In genomic region chr1:234250747-234251146, GRCh38 we compare ENCODE assay signal across 19 cellular contexts.
DNase-seq lines count a peak whose midpoint lies in the region; ATAC-seq, FAIRE-seq and TF ChIP-seq lines count a peak whose summit lies in the region.
"Had no signal": no experiment of that assay in that cellular context is flagged by ENCODE, and none has a peak within 500 bp of the region (broad histone marks: within the 10 kb centered on the region; RNA-seq: fewer than 3 reads in every experiment).

No MANE protein-coding gene starts in this region.

- DNase-seq in GM23338 (ENCODE audit: low spot score) = peak; percentile 73
- DNase-seq in H1 (ENCODE audit: low read depth in 1 of 2, low spot score in 2 of 2) = peak in 1 of 2 experiments; percentile 50
- DNase-seq in mesendoderm = peak; percentile 87
- no peak for DNase-seq in central memory CD4-positive, alpha-beta T cell
- DNase-seq in hypothalamus (lab: John Stamatoyannopoulos, UW) = no peak
- no peak for DNase-seq in activated CD4-positive, alpha-beta T cell treated with anti-CD3 and anti-CD28 coated beads for 1 hour
- DNase-seq: DMS153; GOT3; IMR-90; Kasumi-1; NCI-H2029; NCI-H345; NCI-H526; NK-92 treated with Interleukin-12 subunit alpha and Interleukin-12 subunit beta, amount 100 ng/mL, for 24 hours; OCI-M1; RPMI8226; SIG-M5 had no signal

- H2BK5ac ChIP-seq in H1 (ENCODE audit: low read depth, low read length) (no peak overlapping the region), mesendoderm (ENCODE audit: low read length) (no peak overlapping the region)

- POLR2A ChIA-PET in H1 (lab: Charles Lee; ENCODE audit: partially characterized antibody) = no interaction called here

- H3K36me3 Mint-ChIP-seq in GM23338 (ENCODE audit: low read depth) = peaks cover 7% of the 10 kb centered on the region; the same call in 2 of the 3 replicates

- peaks cover 8% of the 10 kb centered on the region; the same call in 1 of the 2 replicates for H3K9me2 ChIP-seq in GM23338 (ENCODE audit: insufficient read depth)
- no peaks in the 10 kb centered on the region for H3K9me2 ChIP-seq in Loucy (replicated peaks; ENCODE audit: low read depth, low read length)

- FAIRE-seq in H1 (lab: Jason Lieb, UNC) = peak; percentile 82

- H3K4me2 ChIP-seq in GM23338 (no peak overlapping the region), Loucy (ENCODE audit: low read depth, low read length, poor library complexity, severe bottlenecking) (peak overlapping the region; percentile 14), H1 (ENCODE audit: insufficient read depth in 1 of 2, low read depth in 2 of 2, low read length in 2 of 2) (peak overlapping the region; percentile 2 to 42; a peak in 2 of 4 replicates), mesendoderm (ENCODE audit: low read length) (no peak overlapping the region)

- peaks cover 14% of the 10 kb centered on the region for H3K9me3 Mint-ChIP-seq in GM23338

- TF ChIP-seq CTCF in GM23338 (conservative IDR thresholded peaks at IDR 0.05; ENCODE audit: low read depth in 2 of 2) (no peak), Loucy (conservative IDR thresholded peaks at IDR 0.05; ENCODE audit: low read length) (no peak), H1 (IDR thresholded peaks at IDR 0.05; ENCODE audit: control extremely low read depth in 1 of 3, insufficient read depth in 1 of 3, low read depth in 1 of 3, low read length in 3 of 3) (no peak)

- no peaks in the 10 kb centered on the region for H3K27me3 ChIP-seq in GM23338 (ENCODE audit: insufficient read depth)
- no peaks in the 10 kb centered on the region for H3K27me3 ChIP-seq in Loucy (ENCODE audit: insufficient read depth, low read length, poor library complexity, severe bottlenecking)
- no peaks in the 10 kb centered on the region for H3K27me3 ChIP-seq in H1 (replicated peaks in 1 of 4; ENCODE audit: control insufficient read depth in 3 of 4, extremely low read depth in 1 of 4, insufficient read depth in 3 of 4, low read length in 3 of 4)
- no peaks in the 10 kb centered on the region for H3K27me3 ChIP-seq in mesendoderm (ENCODE audit: insufficient read depth, low read length, poor library complexity)

- H3K18ac ChIP-seq in H1 (ENCODE audit: extremely low read depth, low read length) (no peak overlapping the region), mesendoderm (ENCODE audit: low read length) (no peak overlapping the region)

- no peak overlapping the region for H3K4ac ChIP-seq in H1 (replicated peaks; ENCODE audit: insufficient read length, low read depth, low read length)
- H3K4ac ChIP-seq in mesendoderm (ENCODE audit: low read depth, low read length) = no peak overlapping the region

- no peak overlapping the region for H3K27ac ChIP-seq in GM23338 (ENCODE audit: low read depth)
- H3K27ac ChIP-seq in H1 (ENCODE audit: low read depth, low read length) = peak overlapping the region; percentile 55; the same call in 1 of the 2 replicates
- peak overlapping the region; percentile 17 for H3K27ac ChIP-seq in mesendoderm (ENCODE audit: low read depth, low read length)
- H3K27ac ChIP-seq: C4-2B had no signal

- H3K27me3 Mint-ChIP-seq in GM23338 (ENCODE audit: insufficient read depth, low read depth, poor library complexity) = peaks cover 9% of the 10 kb centered on the region

- H3K23ac ChIP-seq in H1 (ENCODE audit: insufficient read length) (no peak overlapping the region), mesendoderm (ENCODE audit: low read length) (no peak overlapping the region)

- no peak for TF ChIP-seq EP300 in H1 (IDR thresholded peaks at IDR 0.05; ENCODE audit: borderline replicate concordance in 1 of 2, low read depth in 2 of 2, low read length in 2 of 2)

- H4K8ac ChIP-seq in H1 (ENCODE audit: extremely low read depth, insufficient read depth, low read length) (no peak overlapping the region), mesendoderm (ENCODE audit: low read depth, low read length) (no peak overlapping the region)

- H3K4me3 ChIP-seq in GM23338 (no peak overlapping the region), Loucy (ENCODE audit: low read length, poor library complexity, severe bottlenecking) (no peak overlapping the region), H1 (ENCODE audit: extremely low read depth in 1 of 4, insufficient read depth in 2 of 4, low read depth in 3 of 4, low read length in 4 of 4) (0 out of 8 replicates have a peak overlapping the region, but pooled peaks of 1 of the 4 experiments have one; percentile 3), mesendoderm (ENCODE audit: low read length) (no peak overlapping the region)

- H3K27ac Mint-ChIP-seq in GM23338 = peak overlapping the region; percentile 9; the same call in 1 of the 2 replicates

- no peak overlapping the region for H3K56ac ChIP-seq in H1 (replicated peaks; ENCODE audit: insufficient read length, low read depth, low read length)
- no peak overlapping the region for H3K56ac ChIP-seq in mesendoderm (ENCODE audit: low read length)

- peaks cover 10% of the 10 kb centered on the region; the same call in 2 of the 3 replicates for H3K4me1 Mint-ChIP-seq in GM23338

- TF ChIP-seq RAD21 in H1 (IDR thresholded peaks at IDR 0.05 in 1 of 2, conservative IDR thresholded peaks at IDR 0.05 in 1 of 2; ENCODE audit: low read depth in 2 of 2, low read length in 2 of 2) = no peak

- ATAC-seq in GM23338 = peak; percentile 99

- no peak for TF ChIP-seq POLR2A in H1 (IDR thresholded peaks at IDR 0.05; ENCODE audit: control extremely low read depth in 1 of 2, low read depth in 2 of 2, low read length in 2 of 2)

- no peak overlapping the region for H2BK15ac ChIP-seq in H1 (ENCODE audit: low read length)
- no peak overlapping the region for H2BK15ac ChIP-seq in mesendoderm (replicated peaks; ENCODE audit: low read depth)

- no peak overlapping the region for H2BK20ac ChIP-seq in H1 (ENCODE audit: low read length)

- H3K36me3 ChIP-seq in GM23338 (ENCODE audit: insufficient read depth) (no peaks in the 10 kb centered on the region), Loucy (ENCODE audit: insufficient read depth, low read length) (no peaks in the 10 kb centered on the region), H1 (ENCODE audit: control insufficient read depth in 2 of 4, insufficient read depth in 4 of 4, low read length in 3 of 4) (no peaks in the 10 kb centered on the region), mesendoderm (ENCODE audit: control insufficient read depth, insufficient read depth, low read length) (no peaks in the 10 kb centered on the region)

- peak overlapping the region; percentile 71 for H4K5ac ChIP-seq in H1 (ENCODE audit: insufficient read length, low read depth, low read length)
- H4K5ac ChIP-seq in mesendoderm (ENCODE audit: low read length) = no peak overlapping the region

- H2BK120ac ChIP-seq in H1 (replicated peaks; ENCODE audit: low read depth, low read length) = no peak overlapping the region
- H2BK120ac ChIP-seq in mesendoderm (ENCODE audit: low read depth, low read length) = no peak overlapping the region

- H3F3A ChIP-seq in GM23338 (replicated peaks; ENCODE audit: low read depth) = no peaks in the 10 kb centered on the region
- H3F3A ChIP-seq in Loucy (ENCODE audit: low read depth) = no peaks in the 10 kb centered on the region

- H3K14ac ChIP-seq in H1 (ENCODE audit: insufficient read length) = no peak overlapping the region

- CTCF ChIA-PET in H1 (lab: Charles Lee; ENCODE audit: partially characterized antibody) = interaction anchor here (1.2 kb wide), 1 partner anchor 59 kb away, joined by 4 read pairs; no protein-coding TSS in a partner anchor

- H3K79me2 ChIP-seq in GM23338 (replicated peaks; ENCODE audit: insufficient read depth) (no peaks in the 10 kb centered on the region), Loucy (ENCODE audit: insufficient read depth, low read length) (no peaks in the 10 kb centered on the region), H1 (ENCODE audit: control insufficient read depth in 1 of 2, insufficient read depth in 2 of 2, low read length in 2 of 2) (no peaks in the 10 kb centered on the region), mesendoderm (ENCODE audit: control insufficient read depth, insufficient read depth, low read length) (no peaks in the 10 kb centered on the region)

- H3K9me3 ChIP-seq in Loucy (ENCODE audit: insufficient read depth, low read depth, low read length) (no peaks in the 10 kb centered on the region), H1 (ENCODE audit: insufficient read depth in 2 of 2, low read depth in 1 of 2, low read length in 1 of 2) (no peaks in the 10 kb centered on the region)

- H3K23me2 ChIP-seq in H1 (ENCODE audit: low read depth, low read length) = peaks cover 2% of the 10 kb centered on the region; the same call in 1 of the 2 replicates

- no peak overlapping the region for H4K91ac ChIP-seq in H1 (replicated peaks; ENCODE audit: insufficient read length, low read length)

- H2AFZ ChIP-seq in GM23338 (no peak overlapping the region), Loucy (ENCODE audit: low read length) (peak overlapping the region; percentile 38; the same call in 1 of the 2 replicates), H1 (ENCODE audit: low read length) (peak overlapping the region; percentile 82; the same call in 1 of the 2 replicates)

- no peak overlapping the region for H3K9ac ChIP-seq in Loucy (ENCODE audit: low read depth, low read length, poor library complexity, severe bottlenecking)
- H3K9ac ChIP-seq in H1 (replicated peaks in 1 of 4; ENCODE audit: extremely low read depth in 1 of 4, low read depth in 3 of 4, low read length in 3 of 4) = no peak overlapping the region
- no peak overlapping the region for H3K9ac ChIP-seq in mesendoderm (ENCODE audit: low read length)

- H3K4me1 ChIP-seq in GM23338 (ENCODE audit: insufficient read depth) (peaks cover 10% of the 10 kb centered on the region), Loucy (ENCODE audit: insufficient read depth, low read length, poor library complexity, severe bottlenecking) (peaks cover 19% of the 10 kb centered on the region), H1 (replicated peaks in 1 of 4; ENCODE audit: control insufficient read depth in 3 of 4, insufficient read depth in 4 of 4, low read length in 3 of 4) (peaks cover 0 to 2% (median 2%) of the 10 kb centered on the region in 4 experiments; a peak in 2 of 7 replicates), mesendoderm (ENCODE audit: control insufficient read depth, low read depth, low read length) (peaks cover 3% of the 10 kb centered on the region)

- 72% methylated on average over 1 of the region's 1 CpG; no CpG with 5 or more reads in 1 of the 2 experiments for WGBS in H1 (ENCODE audit: extremely low coverage in 1 of 2, insufficient coverage in 1 of 2, insufficient read length in 1 of 2, insufficient replicate concordance in 2 of 2, low coverage in 1 of 2, low lambda C conversion rate in 2 of 2, missing lambda C conversion rate in 1 of 2), 2 experiments
- no CpG with 5 or more reads among the region's 1 CpG for WGBS in mesendoderm (ENCODE audit: extremely low coverage, insufficient coverage, low lambda C conversion rate)

- H2AK5ac ChIP-seq in H1 (ENCODE audit: low read depth, low read length) (no peak overlapping the region), mesendoderm (ENCODE audit: low read length) (no peak overlapping the region)

- no peak overlapping the region for H3K4me3 Mint-ChIP-seq in GM23338

- H4K20me1 ChIP-seq in GM23338 (replicated peaks; ENCODE audit: insufficient read depth) (no peaks in the 10 kb centered on the region), Loucy (ENCODE audit: insufficient read depth, low read length, poor library complexity, severe bottlenecking) (no peaks in the 10 kb centered on the region), H1 (replicated peaks in 1 of 2; ENCODE audit: control insufficient read depth in 1 of 2, insufficient read depth in 2 of 2, low read length in 2 of 2) (no peaks in the 10 kb centered on the region)

- H3K79me1 ChIP-seq in H1 (ENCODE audit: low read depth, low read length) (no peaks in the 10 kb centered on the region), mesendoderm (ENCODE audit: low read length) (no peaks in the 10 kb centered on the region)

- no peak overlapping the region for H2BK12ac ChIP-seq in H1 (ENCODE audit: low read depth, low read length)

Comparison
In these comparisons a context has a peak if more than half of its experiments do, and no peak if none do; other contexts are left out.
1. DNase-seq: peak in GM23338 (single experiment) and mesendoderm (single experiment); none in central memory CD4-positive, alpha-beta T cell (single experiment), hypothalamus (0 of 51) and activated CD4-positive, alpha-beta T cell treated with anti-CD3 and anti-CD28 coated beads for 1 hour (single experiment).
2. H3K4me2 ChIP-seq: peak in Loucy (single experiment) and H1 (2 of 2); none in GM23338 (single experiment) and mesendoderm (single experiment).